1 cellular context compared by ENCODE assay signal in genomic region chr2:218179782-218180181, GRCh38.
TF ChIP-seq lines count a peak whose summit lies in the region.

No MANE protein-coding gene starts in this region.

TF ChIP-seq in HepG2, 621 proteins besides CTCF, POLR2A, EP300 and RAD21:
- TF ChIP-seq FOXA1 (IDR thresholded peaks at IDR 0.05) (no peak), FOXA1 (CRISPR knock-in tag; IDR thresholded peaks at IDR 0.05) (peak; percentile 21; the same call in 1 of the 2 replicates), THAP8 (CRISPR knock-in tag; IDR thresholded peaks at IDR 0.05; ENCODE audit: borderline replicate concordance) (no peak), CEBPB (IDR thresholded peaks at IDR 0.05; ENCODE audit: borderline replicate concordance, low read depth, low read length) (peak; percentile 82), ZNF720 (CRISPR knock-in tag; IDR thresholded peaks at IDR 0.05) (no peak)
